2 cellular contexts compared by ENCODE assay signal in genomic region chr5:52801329-52801728, GRCh38.
TF ChIP-seq lines count a peak whose summit lies in the region.

No MANE protein-coding gene starts in this region.

TF ChIP-seq in K562, 482 proteins besides CTCF, POLR2A, EP300 and RAD21:
- TF ChIP-seq HDAC6 (IDR thresholded peaks at IDR 0.05; ENCODE audit: low read depth, low read length) (no peak), CTBP1 (IDR thresholded peaks at IDR 0.05; ENCODE audit: borderline replicate concordance) (0 out of 2 replicates have a peak, but pooled peaks have one; percentile 11), ESRRB (CRISPR knock-in tag; IDR thresholded peaks at IDR 0.05; ENCODE audit: borderline replicate concordance) (no peak), ZBTB49 (CRISPR knock-in tag; IDR thresholded peaks at IDR 0.05; ENCODE audit: borderline replicate concordance) (no peak), TAF15 (IDR thresholded peaks at IDR 0.05; ENCODE audit: low read depth, low read length) (no peak), SIX5 (IDR thresholded peaks at IDR 0.05; ENCODE audit: borderline replicate concordance in 1 of 2, insufficient read depth in 1 of 2, low read depth in 1 of 2, low read length in 2 of 2) (no peak)

TF ChIP-seq in HepG2, 621 proteins besides CTCF, POLR2A, EP300 and RAD21:
- TF ChIP-seq MAFK (conservative IDR thresholded peaks at IDR 0.05 in 1 of 2, IDR thresholded peaks at IDR 0.05 in 1 of 2; ENCODE audit: low read length in 2 of 2), result no peak
- TF ChIP-seq E2F1 (CRISPR knock-in tag; IDR thresholded peaks at IDR 0.05), result no peak
- TF ChIP-seq TEAD3 (CRISPR knock-in tag; optimal IDR thresholded peaks at IDR 0.05; ENCODE audit: borderline replicate concordance), result peak; percentile 45
- TF ChIP-seq MXD1 (CRISPR knock-in tag; IDR thresholded peaks at IDR 0.05), result no peak
- no peak for TF ChIP-seq KLF13 (CRISPR knock-in tag; IDR thresholded peaks at IDR 0.05)
- TF ChIP-seq ZNF207 (IDR thresholded peaks at IDR 0.05; ENCODE audit: borderline replicate concordance), result no peak
- TF ChIP-seq ZBTB10 (CRISPR knock-in tag; IDR thresholded peaks at IDR 0.05; ENCODE audit: borderline replicate concordance), result no peak
- TF ChIP-seq ZKSCAN5 (CRISPR knock-in tag; IDR thresholded peaks at IDR 0.05), result no peak
- TF ChIP-seq ZMYM2 (CRISPR knock-in tag; IDR thresholded peaks at IDR 0.05), result no peak
- TF ChIP-seq YEATS2 (CRISPR knock-in tag; IDR thresholded peaks at IDR 0.05; ENCODE audit: borderline replicate concordance), result no peak
- TF ChIP-seq ASH2L (IDR thresholded peaks at IDR 0.05; ENCODE audit: insufficient read length, low read depth, low read length), result peak; percentile 28
- TF ChIP-seq PRMT3 (CRISPR knock-in tag; IDR thresholded peaks at IDR 0.05; ENCODE audit: borderline replicate concordance, low read depth), result 0 out of 2 replicates have a peak, but pooled peaks have one; percentile 52
- no peak for TF ChIP-seq ZNF784 (CRISPR knock-in tag; IDR thresholded peaks at IDR 0.05; ENCODE audit: borderline replicate concordance)
- TF ChIP-seq SIN3A (IDR thresholded peaks at IDR 0.05; ENCODE audit: borderline replicate concordance, low read depth, low read length), result no peak
- TF ChIP-seq RBM22 (optimal IDR thresholded peaks at IDR 0.05; ENCODE audit: low read length), result peak; percentile 47
- no peak for TF ChIP-seq ZNF407 (CRISPR knock-in tag; IDR thresholded peaks at IDR 0.05; ENCODE audit: not compliant biosample characterization)
- no peak for TF ChIP-seq ZNF788 (CRISPR knock-in tag; IDR thresholded peaks at IDR 0.05; ENCODE audit: borderline replicate concordance)
- TF ChIP-seq CBFB (CRISPR knock-in tag; IDR thresholded peaks at IDR 0.05), result no peak
- TF ChIP-seq CBX2 (IDR thresholded peaks at IDR 0.05; ENCODE audit: low read depth, low read length), result no peak
- no peak for TF ChIP-seq CBX2 (CRISPR knock-in tag; IDR thresholded peaks at IDR 0.05; ENCODE audit: low read depth)
- 0 out of 2 replicates have a peak, but pooled peaks have one; percentile 12 for TF ChIP-seq TFDP1 (CRISPR knock-in tag; IDR thresholded peaks at IDR 0.05; ENCODE audit: borderline replicate concordance)
- 0 out of 2 replicates have a peak, but pooled peaks have one; percentile 19 for TF ChIP-seq MED1 (CRISPR knock-in tag; IDR thresholded peaks at IDR 0.05)
- no peak for TF ChIP-seq ZBTB33 (CRISPR knock-in tag; IDR thresholded peaks at IDR 0.05)
- no peak for TF ChIP-seq NFYB (CRISPR knock-in tag; IDR thresholded peaks at IDR 0.05)
- no peak for TF ChIP-seq ZNF17 (CRISPR knock-in tag; IDR thresholded peaks at IDR 0.05)
- TF ChIP-seq RARA (CRISPR knock-in tag; IDR thresholded peaks at IDR 0.05), result no peak
- peak; percentile 57; the same call in 1 of the 2 replicates for TF ChIP-seq SAP130 (CRISPR knock-in tag; IDR thresholded peaks at IDR 0.05; ENCODE audit: low read depth)
- no peak for TF ChIP-seq ZBTB37 (CRISPR knock-in tag; IDR thresholded peaks at IDR 0.05)
- no peak for TF ChIP-seq IRF2 (CRISPR knock-in tag; IDR thresholded peaks at IDR 0.05)
- TF ChIP-seq IKZF5 (CRISPR knock-in tag; IDR thresholded peaks at IDR 0.05), result no peak
- no peak for TF ChIP-seq ZBTB44 (CRISPR knock-in tag; IDR thresholded peaks at IDR 0.05)
TF ChIP-seq in HepG2: peak in this region for 7.
